Comparison of ENCODE assay signal across 3 cellular contexts in the genomic region with DNA sequence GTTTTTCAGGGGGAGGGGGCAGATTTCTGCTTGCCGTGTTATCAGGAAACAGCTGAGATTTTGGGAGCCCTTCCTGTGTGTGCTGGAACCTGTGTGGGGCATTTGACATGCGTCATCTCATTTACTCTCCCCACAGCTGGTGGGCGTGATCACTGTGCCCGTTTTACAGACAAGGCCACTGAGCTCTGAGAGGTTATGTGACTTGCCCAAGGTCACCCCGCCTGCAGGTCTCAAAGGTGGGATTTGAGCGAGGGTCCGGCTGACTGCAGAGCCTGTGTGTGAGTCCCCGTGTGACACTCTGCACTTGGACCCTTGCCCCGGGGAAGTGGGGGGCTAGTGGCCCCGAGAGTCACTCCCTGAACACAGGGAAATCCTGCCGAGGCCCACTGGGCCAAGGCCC.
TF ChIP-seq lines count a peak whose summit lies in the region.

No MANE protein-coding gene starts in this region.

TF ChIP-seq in HCT116, 20 proteins besides CTCF, POLR2A, EP300 and RAD21:
- TF ChIP-seq POLR2AphosphoS5 (IDR thresholded peaks at IDR 0.05; ENCODE audit: low read depth, low read length): peak; percentile 14; the same call in 1 of the 2 replicates
- TF ChIP-seq ZFX (IDR thresholded peaks at IDR 0.05): no peak

TF ChIP-seq in K562, 482 proteins besides CTCF, POLR2A, EP300 and RAD21:
- no peak for TF ChIP-seq NFE2L1 (tag; IDR thresholded peaks at IDR 0.05; ENCODE audit: borderline replicate concordance, low read depth)
- TF ChIP-seq, protein P1, sequence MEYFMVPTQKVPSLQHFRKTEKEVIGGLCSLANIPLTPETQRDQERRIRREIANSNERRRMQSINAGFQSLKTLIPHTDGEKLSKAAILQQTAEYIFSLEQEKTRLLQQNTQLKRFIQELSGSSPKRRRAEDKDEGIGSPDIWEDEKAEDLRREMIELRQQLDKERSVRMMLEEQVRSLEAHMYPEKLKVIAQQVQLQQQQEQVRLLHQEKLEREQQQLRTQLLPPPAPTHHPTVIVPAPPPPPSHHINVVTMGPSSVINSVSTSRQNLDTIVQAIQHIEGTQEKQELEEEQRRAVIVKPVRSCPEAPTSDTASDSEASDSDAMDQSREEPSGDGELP (CRISPR knock-in tag; IDR thresholded peaks at IDR 0.05; ENCODE audit: borderline replicate concordance): 0 out of 2 replicates have a peak, but pooled peaks have one; percentile 8

TF ChIP-seq in liver, 16 proteins besides CTCF, POLR2A, EP300 and RAD21:
- no peak for TF ChIP-seq FOXA2 (IDR thresholded peaks at IDR 0.05)
- TF ChIP-seq RXRA (IDR thresholded peaks at IDR 0.05): no peak
- no peak for TF ChIP-seq SP1 (IDR thresholded peaks at IDR 0.05)
- no peak for TF ChIP-seq HNF4G (IDR thresholded peaks at IDR 0.05)
- TF ChIP-seq, protein P2, sequence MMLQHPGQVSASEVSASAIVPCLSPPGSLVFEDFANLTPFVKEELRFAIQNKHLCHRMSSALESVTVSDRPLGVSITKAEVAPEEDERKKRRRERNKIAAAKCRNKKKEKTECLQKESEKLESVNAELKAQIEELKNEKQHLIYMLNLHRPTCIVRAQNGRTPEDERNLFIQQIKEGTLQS (IDR thresholded peaks at IDR 0.05): no peak
- TF ChIP-seq, protein P3, sequence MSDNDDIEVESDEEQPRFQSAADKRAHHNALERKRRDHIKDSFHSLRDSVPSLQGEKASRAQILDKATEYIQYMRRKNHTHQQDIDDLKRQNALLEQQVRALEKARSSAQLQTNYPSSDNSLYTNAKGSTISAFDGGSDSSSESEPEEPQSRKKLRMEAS (IDR thresholded peaks at IDR 0.05): no peak
- TF ChIP-seq FOXA1 (IDR thresholded peaks at IDR 0.05): no peak
- TF ChIP-seq TAF1 (conservative IDR thresholded peaks at IDR 0.05): no peak
- TF ChIP-seq, protein P4, sequence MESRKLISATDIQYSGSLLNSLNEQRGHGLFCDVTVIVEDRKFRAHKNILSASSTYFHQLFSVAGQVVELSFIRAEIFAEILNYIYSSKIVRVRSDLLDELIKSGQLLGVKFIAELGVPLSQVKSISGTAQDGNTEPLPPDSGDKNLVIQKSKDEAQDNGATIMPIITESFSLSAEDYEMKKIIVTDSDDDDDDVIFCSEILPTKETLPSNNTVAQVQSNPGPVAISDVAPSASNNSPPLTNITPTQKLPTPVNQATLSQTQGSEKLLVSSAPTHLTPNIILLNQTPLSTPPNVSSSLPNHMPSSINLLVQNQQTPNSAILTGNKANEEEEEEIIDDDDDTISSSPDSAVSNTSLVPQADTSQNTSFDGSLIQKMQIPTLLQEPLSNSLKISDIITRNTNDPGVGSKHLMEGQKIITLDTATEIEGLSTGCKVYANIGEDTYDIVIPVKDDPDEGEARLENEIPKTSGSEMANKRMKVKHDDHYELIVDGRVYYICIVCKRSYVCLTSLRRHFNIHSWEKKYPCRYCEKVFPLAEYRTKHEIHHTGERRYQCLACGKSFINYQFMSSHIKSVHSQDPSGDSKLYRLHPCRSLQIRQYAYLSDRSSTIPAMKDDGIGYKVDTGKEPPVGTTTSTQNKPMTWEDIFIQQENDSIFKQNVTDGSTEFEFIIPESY (IDR thresholded peaks at IDR 0.05): no peak
- no peak for TF ChIP-seq EGR1 (IDR thresholded peaks at IDR 0.05; ENCODE audit: low read depth in 2 of 2)
- no peak for TF ChIP-seq YY1 (IDR thresholded peaks at IDR 0.05)
- no peak for TF ChIP-seq NR2F2 (IDR thresholded peaks at IDR 0.05)
- TF ChIP-seq, protein P5, sequence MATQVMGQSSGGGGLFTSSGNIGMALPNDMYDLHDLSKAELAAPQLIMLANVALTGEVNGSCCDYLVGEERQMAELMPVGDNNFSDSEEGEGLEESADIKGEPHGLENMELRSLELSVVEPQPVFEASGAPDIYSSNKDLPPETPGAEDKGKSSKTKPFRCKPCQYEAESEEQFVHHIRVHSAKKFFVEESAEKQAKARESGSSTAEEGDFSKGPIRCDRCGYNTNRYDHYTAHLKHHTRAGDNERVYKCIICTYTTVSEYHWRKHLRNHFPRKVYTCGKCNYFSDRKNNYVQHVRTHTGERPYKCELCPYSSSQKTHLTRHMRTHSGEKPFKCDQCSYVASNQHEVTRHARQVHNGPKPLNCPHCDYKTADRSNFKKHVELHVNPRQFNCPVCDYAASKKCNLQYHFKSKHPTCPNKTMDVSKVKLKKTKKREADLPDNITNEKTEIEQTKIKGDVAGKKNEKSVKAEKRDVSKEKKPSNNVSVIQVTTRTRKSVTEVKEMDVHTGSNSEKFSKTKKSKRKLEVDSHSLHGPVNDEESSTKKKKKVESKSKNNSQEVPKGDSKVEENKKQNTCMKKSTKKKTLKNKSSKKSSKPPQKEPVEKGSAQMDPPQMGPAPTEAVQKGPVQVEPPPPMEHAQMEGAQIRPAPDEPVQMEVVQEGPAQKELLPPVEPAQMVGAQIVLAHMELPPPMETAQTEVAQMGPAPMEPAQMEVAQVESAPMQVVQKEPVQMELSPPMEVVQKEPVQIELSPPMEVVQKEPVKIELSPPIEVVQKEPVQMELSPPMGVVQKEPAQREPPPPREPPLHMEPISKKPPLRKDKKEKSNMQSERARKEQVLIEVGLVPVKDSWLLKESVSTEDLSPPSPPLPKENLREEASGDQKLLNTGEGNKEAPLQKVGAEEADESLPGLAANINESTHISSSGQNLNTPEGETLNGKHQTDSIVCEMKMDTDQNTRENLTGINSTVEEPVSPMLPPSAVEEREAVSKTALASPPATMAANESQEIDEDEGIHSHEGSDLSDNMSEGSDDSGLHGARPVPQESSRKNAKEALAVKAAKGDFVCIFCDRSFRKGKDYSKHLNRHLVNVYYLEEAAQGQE (IDR thresholded peaks at IDR 0.05): no peak
- no peak for TF ChIP-seq HNF4A (conservative IDR thresholded peaks at IDR 0.05)
- no peak for TF ChIP-seq GABPA (IDR thresholded peaks at IDR 0.05 in 1 of 2, conservative IDR thresholded peaks at IDR 0.05 in 1 of 2)
- no peak for TF ChIP-seq JUND (IDR thresholded peaks at IDR 0.05)
